11 cellular contexts compared by ENCODE assay signal in the genomic region with DNA sequence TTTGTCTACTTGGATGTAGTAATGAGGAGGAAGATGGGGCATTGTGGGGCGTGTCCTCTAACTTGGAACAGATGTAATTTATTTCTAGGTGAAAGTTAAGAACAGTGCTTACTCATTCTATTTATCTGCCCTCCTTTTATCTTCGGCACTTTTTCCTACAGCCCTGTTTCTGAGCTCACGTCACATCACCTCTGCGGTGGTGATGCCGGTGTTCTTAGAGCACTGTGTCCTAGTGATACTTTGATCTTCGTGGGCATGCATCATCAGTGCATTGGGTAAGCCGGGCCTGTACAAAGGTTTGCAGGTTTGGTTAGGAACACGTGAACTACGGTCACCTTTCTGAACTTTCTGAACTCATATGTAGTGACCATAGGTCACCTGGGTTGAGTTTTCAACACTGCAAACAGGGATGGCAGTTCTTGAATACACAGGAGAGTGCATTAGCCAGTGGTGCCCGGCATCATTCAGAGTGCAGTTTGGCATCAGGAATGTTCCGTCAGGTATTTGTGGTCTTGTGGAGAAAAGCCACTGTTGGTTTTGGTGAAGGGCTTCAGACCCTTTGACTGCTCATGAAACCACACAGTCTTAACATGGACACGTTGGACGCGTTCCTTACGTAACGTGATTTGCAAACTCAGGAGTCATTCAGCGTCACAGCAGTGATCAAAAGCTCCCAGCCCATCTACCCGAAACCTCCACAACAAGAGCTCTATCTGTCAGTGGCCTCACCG. TPM values are rescaled to one million over a fixed set of nuclear protein-coding genes. Genes with fewer than 3 reads are reported as not detected.
DNase-seq lines count a peak whose midpoint lies in the region; ATAC-seq and TF ChIP-seq lines count a peak whose summit lies in the region.
"Had no signal": no experiment of that assay in that cellular context is flagged by ENCODE, and none has a peak within 500 bp of the region (broad histone marks: within the 10 kb centered on the region; RNA-seq: fewer than 3 reads in every experiment).

No MANE protein-coding gene starts in this region.

- H2BK12ac ChIP-seq in neuronal stem cell (ENCODE audit: low read length): no peak overlapping the region

- no peak overlapping the region for H3K4ac ChIP-seq in neuronal stem cell (ENCODE audit: low read length)

- DNase-seq in stimulated activated CD8-positive, alpha-beta memory T cell treated with anti-CD3 and anti-CD28 coated beads, Interleukin-7, amount 100 ng/mL, for 4 hours (ENCODE audit: low read depth in 2 of 2): peak; percentile 12
- no peak for DNase-seq in stimulated activated CD8-positive, alpha-beta memory T cell treated with anti-CD3 and anti-CD28 coated beads, Interleukin-4, amount 100 ng/mL, for 48 hours
- DNase-seq in astrocyte of the hippocampus (ENCODE audit: low read depth, low spot score): peak; percentile 31
- peak; percentile 74 to 93 (median 84) for DNase-seq in right lobe of liver
- no peak for DNase-seq in type B pancreatic cell (ENCODE audit: extremely low spot score, unreplicated experiment)
- DNase-seq in neuronal stem cell (ENCODE audit: low spot score): no peak
- DNase-seq in germinal center (ENCODE audit: low spot score): no peak
- DNase-seq in cerebellum (ENCODE audit: low spot score): no peak
- DNase-seq: effector CD8-positive, alpha-beta T cell; NCI-H69 had no signal

- H2BK15ac ChIP-seq in neuronal stem cell (ENCODE audit: low read length): no peak overlapping the region

- no peak overlapping the region for H2AK5ac ChIP-seq in neuronal stem cell (ENCODE audit: low read depth, low read length)

- no peak overlapping the region for H3K9ac ChIP-seq in neuronal stem cell (ENCODE audit: low read depth, low read length, poor library complexity)

- TF ChIP-seq CTCF in right lobe of liver (IDR thresholded peaks at IDR 0.05) (no peak), type B pancreatic cell (conservative IDR thresholded peaks at IDR 0.05) (no peak)

- H3K27me3 Mint-ChIP-seq in type B pancreatic cell: no peaks in the 10 kb centered on the region

- ATAC-seq in right lobe of liver: peak; percentile 49 to 83 (median 70)

- TF ChIP-seq POLR2A in right lobe of liver (IDR thresholded peaks at IDR 0.05): peak; percentile 67

- H3K27ac Mint-ChIP-seq in type B pancreatic cell: peak overlapping the region; percentile 75
- H3K27ac Mint-ChIP-seq: T-helper 1 cell treated with Interleukin-12 subunit alpha and Interleukin-12 subunit beta and Interleukin-4 antibody, amounts not matched to agents 30 μg/mL and 1 μg/mL, for 36 hours had no signal

- no peak overlapping the region for H3K23ac ChIP-seq in neuronal stem cell (ENCODE audit: low read depth, low read length, poor library complexity)

- peaks cover 39% of the 10 kb centered on the region for H3K4me1 Mint-ChIP-seq in type B pancreatic cell (ENCODE audit: unreplicated experiment)

- no peaks in the 10 kb centered on the region for H3K9me3 Mint-ChIP-seq in type B pancreatic cell
- H3K9me3 Mint-ChIP-seq: T-helper 1 cell treated with Interleukin-12 subunit alpha and Interleukin-12 subunit beta and Interleukin-4 antibody, amounts not matched to agents 30 μg/mL and 1 μg/mL, for 36 hours had no signal

- WGBS in right lobe of liver (ENCODE audit: insufficient coverage, low coverage, low lambda C conversion rate, missing lambda C conversion rate): 20% methylated on average over 15 of the region's 19 CpGs
- WGBS in neuronal stem cell (ENCODE audit: extremely low coverage in 2 of 2, insufficient read length in 2 of 2, insufficient replicate concordance in 1 of 2), 2 donors: no CpG with 5 or more reads among the region's 19 CpGs

- no peak overlapping the region for H3K4me2 ChIP-seq in neuronal stem cell (ENCODE audit: insufficient read depth, low read length, poor library complexity, severe bottlenecking)

- H3K36me3 Mint-ChIP-seq in type B pancreatic cell: peaks cover 8% of the 10 kb centered on the region

- H3K79me1 ChIP-seq in neuronal stem cell (ENCODE audit: low read depth, low read length): peaks cover 4% of the 10 kb centered on the region

- H4K8ac ChIP-seq in neuronal stem cell (ENCODE audit: low read depth, low read length): no peak overlapping the region

- H3K4me3 Mint-ChIP-seq in type B pancreatic cell: peak overlapping the region; percentile 45
- H3K4me3 Mint-ChIP-seq: T-helper 1 cell treated with Interleukin-12 subunit alpha and Interleukin-12 subunit beta and Interleukin-4 antibody, amounts not matched to agents 30 μg/mL and 1 μg/mL, for 36 hours had no signal

- H3K14ac ChIP-seq in neuronal stem cell (ENCODE audit: low read length): no peak overlapping the region

- H3K9me3 ChIP-seq in right lobe of liver: no peaks in the 10 kb centered on the region
- H3K9me3 ChIP-seq in neuronal stem cell (replicated peaks in 1 of 2; ENCODE audit: control insufficient read depth in 2 of 2, insufficient read depth in 1 of 2, low read depth in 1 of 2, low read length in 2 of 2): no peaks in the 10 kb centered on the region

- H2AFZ ChIP-seq in neuronal stem cell (ENCODE audit: low read length): no peak overlapping the region

- H3K4me1 ChIP-seq in right lobe of liver (peaks cover 0 to 59% (median 22%) of the 10 kb centered on the region in 4 donors), neuronal stem cell (ENCODE audit: control insufficient read depth in 2 of 2, insufficient read depth in 1 of 2, low read depth in 1 of 2, low read length in 2 of 2) (peaks cover 0 to 7% of the 10 kb centered on the region in 2 donors)

- peak overlapping the region in 1 of 3 donors; percentile 96 for H3K4me3 ChIP-seq in right lobe of liver
- no peak overlapping the region for H3K4me3 ChIP-seq in neuronal stem cell (ENCODE audit: low read length in 2 of 2)

- H2BK5ac ChIP-seq in neuronal stem cell (ENCODE audit: low read length): no peak overlapping the region

- H3K27ac ChIP-seq in right lobe of liver: peak overlapping the region; percentile 97 to 100 (median 100)
- H3K27ac ChIP-seq in neuronal stem cell (replicated peaks; ENCODE audit: low read length): no peak overlapping the region

- intact Hi-C loops in right lobe of liver (cut with DNase I): no loop called here

- no peak overlapping the region for H2BK120ac ChIP-seq in neuronal stem cell (ENCODE audit: low read depth, low read length)

- H3K27me3 ChIP-seq in right lobe of liver (no peaks in the 10 kb centered on the region), neuronal stem cell (ENCODE audit: control insufficient read depth in 3 of 3, insufficient read depth in 3 of 3, low read depth in 1 of 3, low read length in 3 of 3) (no peaks in the 10 kb centered on the region)

- H4K91ac ChIP-seq in neuronal stem cell (ENCODE audit: low read depth, low read length, poor library complexity): no peak overlapping the region

- H3K36me3 ChIP-seq in right lobe of liver (peaks cover 0 to 6% (median 0%) of the 10 kb centered on the region in 4 donors), neuronal stem cell (replicated peaks in 1 of 2; ENCODE audit: control insufficient read depth in 2 of 2, insufficient read depth in 2 of 2, low read length in 2 of 2) (peaks cover 5 to 15% of the 10 kb centered on the region in 2 donors)

- no peak overlapping the region for H3K18ac ChIP-seq in neuronal stem cell (ENCODE audit: low read length)

RNA-seq across cellular contexts. Expression of a gene that starts 5.6 kb away (rescaled TPM):
- total RNA-seq in right lobe of liver: 1,000 to 10,000 TPM in 1 of 6 experiments, 100 to 1,000 TPM in 5; 370 to 1,042 (median 725) TPM
- total RNA-seq in type B pancreatic cell (ENCODE audit: low replicate concordance): 122 and 153 TPM in 2 replicates
- 61.0 TPM for polyA plus RNA-seq in neuronal stem cell (2013, experiment 1 of 2)
- polyA plus RNA-seq in neuronal stem cell (2013, experiment 2 of 2): 62.9 TPM
- 37.1 TPM for total RNA-seq in cerebellum

RNA-seq across cellular contexts. Expression of a gene that starts 41.8 kb away (rescaled TPM):
- total RNA-seq in right lobe of liver (10 to 100 TPM; 24.4 to 56.1 (median 31.7) TPM), type B pancreatic cell (ENCODE audit: low replicate concordance) (73.5 and 75.1 TPM in 2 replicates), cerebellum (29.4 TPM)
- 74.0 TPM for polyA plus RNA-seq in neuronal stem cell (2013, experiment 1 of 2)
- polyA plus RNA-seq in neuronal stem cell (2013, experiment 2 of 2): 73.5 TPM

Comparison
In these comparisons a context has a peak if more than half of its experiments do, and no peak if none do; other contexts are left out.
1. DNase-seq: peak in stimulated activated CD8-positive, alpha-beta memory T cell treated with anti-CD3 and anti-CD28 coated beads, Interleukin-7, amount 100 ng/mL, for 4 hours (2 of 2), astrocyte of the hippocampus (single experiment) and right lobe of liver (3 of 3); none in stimulated activated CD8-positive, alpha-beta memory T cell treated with anti-CD3 and anti-CD28 coated beads, Interleukin-4, amount 100 ng/mL, for 48 hours (single experiment), type B pancreatic cell (single experiment), neuronal stem cell (single experiment), germinal center (single experiment) and cerebellum (single experiment).